ENCODE assay signal across 2 cellular contexts in the genomic region with DNA sequence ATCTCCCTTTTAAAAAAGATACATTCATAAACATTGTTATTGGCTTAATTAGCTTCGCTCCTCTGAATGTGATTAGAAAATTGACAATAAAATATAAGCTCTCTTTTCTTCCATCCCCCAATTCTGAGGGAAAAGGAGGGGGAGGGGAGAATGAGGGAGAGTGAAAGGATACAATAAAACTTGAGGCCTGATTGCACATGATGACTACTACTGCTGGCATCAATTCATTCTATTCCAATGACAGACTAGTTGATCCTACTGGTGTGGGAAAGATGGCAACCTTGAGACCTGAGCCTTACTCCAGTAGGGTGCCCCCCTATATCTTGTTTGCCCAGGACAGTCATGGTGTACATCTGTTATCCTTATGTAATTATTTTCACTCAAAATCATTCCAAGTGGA.
TF ChIP-seq lines count a peak whose summit lies in the region.

No MANE protein-coding gene starts in this region.

TF ChIP-seq in HCT116, 20 proteins besides CTCF, POLR2A, EP300 and RAD21:
- TF ChIP-seq CBX3 (IDR thresholded peaks at IDR 0.05; ENCODE audit: low read depth), result no peak
- TF ChIP-seq, protein P1, sequence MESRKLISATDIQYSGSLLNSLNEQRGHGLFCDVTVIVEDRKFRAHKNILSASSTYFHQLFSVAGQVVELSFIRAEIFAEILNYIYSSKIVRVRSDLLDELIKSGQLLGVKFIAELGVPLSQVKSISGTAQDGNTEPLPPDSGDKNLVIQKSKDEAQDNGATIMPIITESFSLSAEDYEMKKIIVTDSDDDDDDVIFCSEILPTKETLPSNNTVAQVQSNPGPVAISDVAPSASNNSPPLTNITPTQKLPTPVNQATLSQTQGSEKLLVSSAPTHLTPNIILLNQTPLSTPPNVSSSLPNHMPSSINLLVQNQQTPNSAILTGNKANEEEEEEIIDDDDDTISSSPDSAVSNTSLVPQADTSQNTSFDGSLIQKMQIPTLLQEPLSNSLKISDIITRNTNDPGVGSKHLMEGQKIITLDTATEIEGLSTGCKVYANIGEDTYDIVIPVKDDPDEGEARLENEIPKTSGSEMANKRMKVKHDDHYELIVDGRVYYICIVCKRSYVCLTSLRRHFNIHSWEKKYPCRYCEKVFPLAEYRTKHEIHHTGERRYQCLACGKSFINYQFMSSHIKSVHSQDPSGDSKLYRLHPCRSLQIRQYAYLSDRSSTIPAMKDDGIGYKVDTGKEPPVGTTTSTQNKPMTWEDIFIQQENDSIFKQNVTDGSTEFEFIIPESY (IDR thresholded peaks at IDR 0.05; ENCODE audit: extremely low read depth, insufficient replicate concordance, low read length), result no peak
- no peak for TF ChIP-seq EZH2 (IDR thresholded peaks at IDR 0.05)
- no peak for TF ChIP-seq MAX (IDR thresholded peaks at IDR 0.05)
- no peak for TF ChIP-seq YY1 (IDR thresholded peaks at IDR 0.05; ENCODE audit: extremely low read depth, insufficient replicate concordance, low read depth, low read length)
- no peak for TF ChIP-seq ZNF274 (IDR thresholded peaks at IDR 0.05; ENCODE audit: low read depth, low read length)
- TF ChIP-seq CEBPB (IDR thresholded peaks at IDR 0.05; ENCODE audit: low read depth), result no peak
- TF ChIP-seq SRF (IDR thresholded peaks at IDR 0.05; ENCODE audit: low read depth), result no peak

TF ChIP-seq in endothelial cell of umbilical vein, 7 proteins besides CTCF, POLR2A, EP300 and RAD21:
- no peak for TF ChIP-seq FOS (IDR thresholded peaks at IDR 0.05; ENCODE audit: borderline replicate concordance, insufficient read depth, low read length)
- no peak for TF ChIP-seq EZH2 (IDR thresholded peaks at IDR 0.05; ENCODE audit: borderline replicate concordance, low read depth, low read length, severe bottlenecking)
- no peak for TF ChIP-seq POLR2AphosphoS5 (IDR thresholded peaks at IDR 0.05; ENCODE audit: insufficient read depth, low read depth, low read length)
